ENCODE assay signal across 21 cellular contexts in the genomic region with DNA sequence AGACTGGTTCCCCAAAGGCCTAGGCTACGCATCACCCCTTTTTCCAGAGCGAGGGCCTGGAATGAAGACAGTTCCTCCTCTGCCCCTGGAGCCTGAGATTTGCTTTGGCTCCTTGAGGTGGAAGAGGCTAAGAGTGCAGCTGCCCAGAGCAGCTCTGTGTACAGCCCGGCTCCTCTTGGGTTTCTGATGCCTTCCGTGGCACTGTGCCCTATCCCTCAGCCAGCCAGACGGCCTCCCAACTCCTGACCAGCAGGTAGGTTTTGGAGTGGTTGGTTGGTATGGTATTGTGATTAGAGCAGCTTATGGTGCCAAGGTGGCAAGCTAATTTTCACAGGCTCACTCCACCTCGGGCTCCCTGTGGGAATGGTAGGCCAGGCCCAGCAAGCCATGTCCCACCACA.
DNase-seq lines count a peak whose midpoint lies in the region; ATAC-seq and TF ChIP-seq lines count a peak whose summit lies in the region.
"Had no signal": no experiment of that assay in that cellular context is flagged by ENCODE, and none has a peak within 500 bp of the region (broad histone marks: within the 10 kb centered on the region; RNA-seq: fewer than 3 reads in every experiment).

No MANE protein-coding gene starts in this region.

- TF ChIP-seq EP300 in upper lobe of left lung (IDR thresholded peaks at IDR 0.05): no peak

- intact Hi-C loops in heart right ventricle (cut with DNase I): loop anchor here in 1 of 10 donors (10.0 kb wide), 1 partner anchor 106 kb away; no protein-coding TSS in a partner anchor
- intact Hi-C loops in cardiac septum (cut with DNase I): no loop called here
- intact Hi-C loops in lower lobe of right lung (cut with DNase I): no loop called here

- no peaks in the 10 kb centered on the region for H3K27me3 ChIP-seq in heart right ventricle
- no peaks in the 10 kb centered on the region for H3K27me3 ChIP-seq in lower lobe of right lung (ENCODE audit: low read depth)
- no peaks in the 10 kb centered on the region for H3K27me3 ChIP-seq in upper lobe of left lung
- H3K27me3 ChIP-seq in effector memory CD4-positive, alpha-beta T cell (replicated peaks; ENCODE audit: control insufficient read depth, insufficient read depth, low read length, poor library complexity, severe bottlenecking): no peaks in the 10 kb centered on the region
- H3K27me3 ChIP-seq: Peyer's patch, SJSA1 had no signal

- H3K36me3 ChIP-seq in heart right ventricle: peaks cover 0 to 4% (median 0%) of the 10 kb centered on the region in 9 donors
- no peaks in the 10 kb centered on the region for H3K36me3 ChIP-seq in lower lobe of right lung
- no peaks in the 10 kb centered on the region for H3K36me3 ChIP-seq in upper lobe of left lung
- H3K36me3 ChIP-seq in effector memory CD4-positive, alpha-beta T cell (ENCODE audit: control insufficient read depth, insufficient read depth, low read length): no peaks in the 10 kb centered on the region
- H3K36me3 ChIP-seq: Peyer's patch, SJSA1 had no signal

- H3K27ac ChIP-seq in heart right ventricle (peak overlapping the region in 7 of 10 donors; percentile 8 to 89 (median 26)), lower lobe of right lung (peak overlapping the region; percentile 28), upper lobe of left lung (peak overlapping the region in 2 of 4 donors; percentile 47 to 50)
- H3K27ac ChIP-seq in effector memory CD4-positive, alpha-beta T cell (ENCODE audit: insufficient read depth, low read length, poor library complexity, severe bottlenecking): no peak overlapping the region
- H3K27ac ChIP-seq: Peyer's patch, SJSA1 had no signal

- TF ChIP-seq CTCF in heart right ventricle (IDR thresholded peaks at IDR 0.05) (no peak), lower lobe of right lung (IDR thresholded peaks at IDR 0.05) (no peak), upper lobe of left lung (IDR thresholded peaks at IDR 0.05) (no peak)

- H3K9me3 ChIP-seq in heart right ventricle: no peaks in the 10 kb centered on the region
- no peaks in the 10 kb centered on the region for H3K9me3 ChIP-seq in lower lobe of right lung
- no peaks in the 10 kb centered on the region for H3K9me3 ChIP-seq in upper lobe of left lung
- H3K9me3 ChIP-seq in effector memory CD4-positive, alpha-beta T cell (ENCODE audit: control insufficient read depth, low read length): no peaks in the 10 kb centered on the region
- H3K9me3 ChIP-seq: Peyer's patch, SJSA1 had no signal

- DNase-seq in heart right ventricle (no peak), cardiac septum (ENCODE audit: low spot score) (no peak), cerebellum (ENCODE audit: low spot score) (peak; percentile 50), lower lobe of right lung (no peak), upper lobe of left lung (no peak), D341Med (ENCODE audit: low spot score) (no peak), NCI-H1092 (lab: John Stamatoyannopoulos, UW) (no peak)
- DNase-seq in effector memory CD4-positive, alpha-beta T cell: no peak
- DNase-seq: DND-41, HCEC 1CT, KBM-7, MM.1S, NCI-H1048, NCI-H1436, NCI-H2029, NCI-H2227 treated with DMSO at 0.1 percent for 48 hours, NCI-H510A, NCI-H748 treated with DMSO at 0.1 percent for 48 hours, Peyer's patch had no signal

- TF ChIP-seq POLR2A in upper lobe of left lung (IDR thresholded peaks at IDR 0.05): no peak

- 81 to 84% methylated on average over 6 of the region's 6 CpGs for WGBS in heart right ventricle, 2 donors
- 88 to 94% methylated on average over 5 to 6 of the region's 6 CpGs for WGBS in upper lobe of left lung, 2 donors

- ATAC-seq in heart right ventricle: peak in 1 of 8 donors; percentile 20
- peak; percentile 22 to 46 for ATAC-seq in lower lobe of right lung
- ATAC-seq in upper lobe of left lung (ENCODE audit: low FRiP score in 2 of 2): peak; percentile 9 to 64
- ATAC-seq: GM23338 had no signal

- no peak overlapping the region for H3K4me3 ChIP-seq in heart right ventricle
- no peak overlapping the region for H3K4me3 ChIP-seq in lower lobe of right lung
- no peak overlapping the region for H3K4me3 ChIP-seq in upper lobe of left lung
- no peak overlapping the region for H3K4me3 ChIP-seq in effector memory CD4-positive, alpha-beta T cell (ENCODE audit: insufficient read depth, low read depth, low read length, poor library complexity, severe bottlenecking)
- H3K4me3 ChIP-seq: GM23338, Peyer's patch, SJSA1 had no signal

- H3K4me1 ChIP-seq in heart right ventricle (peaks cover 16 to 77% (median 55%) of the 10 kb centered on the region in 9 donors), lower lobe of right lung (peaks cover 45% of the 10 kb centered on the region), upper lobe of left lung (peaks cover 11 to 42% (median 24%) of the 10 kb centered on the region in 4 donors)
- H3K4me1 ChIP-seq in effector memory CD4-positive, alpha-beta T cell (ENCODE audit: control insufficient read depth, insufficient read depth, low read length, poor library complexity, severe bottlenecking): no peaks in the 10 kb centered on the region
- H3K4me1 ChIP-seq: Peyer's patch had no signal
